In genomic region chr3:152261329-152261728, GRCh38 we compare ENCODE assay signal across 23 cellular contexts. TPM values are rescaled to one million over a fixed set of nuclear protein-coding genes. Genes with fewer than 3 reads are reported as not detected.
DNase-seq lines count a peak whose midpoint lies in the region; ATAC-seq and TF ChIP-seq lines count a peak whose summit lies in the region.
"Had no signal": no experiment of that assay in that cellular context is flagged by ENCODE, and none has a peak within 500 bp of the region (broad histone marks: within the 10 kb centered on the region; RNA-seq: fewer than 3 reads in every experiment).

No MANE protein-coding gene starts in this region.

- intact Hi-C loops in tibial artery (cut with DNase I; ENCODE audit: low total_unique reads) (loop anchor here (10.0 kb wide), 2 partner anchors 143 to 187 kb away; no protein-coding TSS in a partner anchor), testis (cut with DNase I; ENCODE audit: low total_unique reads) (loop anchor here (10.0 kb wide), 1 partner anchor 183 kb away; no protein-coding TSS in a partner anchor)

- DNase-seq in activated T-cell treated with anti-CD3 and anti-CD28 coated beads, Interleukin-2, amount 50 U/mL, for 24 hours: no peak
- no peak for DNase-seq in activated T-cell treated with anti-CD3 and anti-CD28 coated beads, Interleukin-2, amount 50 U/mL, for 72 hours
- DNase-seq in WTC11 (ENCODE audit: low spot score) (no peak), tibial artery (no peak), NCI-H1436 (lab: John Stamatoyannopoulos, UW) (no peak), testis (no peak)
- no peak for DNase-seq in naive thymus-derived CD8-positive, alpha-beta T cell
- DNase-seq: activated CD4-positive, CD25-positive, alpha-beta regulatory T cell treated with anti-CD3 and anti-CD28 coated beads, Interleukin-2, amount 50 U/mL, for 72 hours; amniotic stem cell; BE2C; caudate nucleus; foreskin melanocyte; hypothalamus; mesenchymal stem cell; NCI-H510A treated with DMSO at 0.1 percent for 48 hours; small intestine; stimulated activated CD4-positive, alpha-beta T cell treated with anti-CD3 and anti-CD28 coated beads, Interleukin-2, amount 100 ng/mL, for 48 hours; stimulated activated naive CD8-positive, alpha-beta T cell treated with anti-CD3 and anti-CD28 coated beads, Interleukin-15, Interleukin-2, amounts not matched to agents 100 U/mL and 50 U/mL, for 24 hours; upper lobe of right lung had no signal

- no peaks in the 10 kb centered on the region for H3K27me3 ChIP-seq in tibial artery
- H3K27me3 ChIP-seq in testis: no peaks in the 10 kb centered on the region
- H3K27me3 ChIP-seq: BE2C, upper lobe of right lung had no signal

- H3K4me1 Mint-ChIP-seq in activated T-cell treated with anti-CD3 and anti-CD28 coated beads, Interleukin-2, amount 50 U/mL, for 24 hours (ENCODE audit: low read depth): peaks cover 88% of the 10 kb centered on the region
- H3K4me1 Mint-ChIP-seq in activated T-cell treated with anti-CD3 and anti-CD28 coated beads, Interleukin-2, amount 50 U/mL, for 72 hours (ENCODE audit: low read depth): peaks cover 90% of the 10 kb centered on the region
- no peaks in the 10 kb centered on the region for H3K4me1 Mint-ChIP-seq in WTC11
- H3K4me1 Mint-ChIP-seq in naive thymus-derived CD8-positive, alpha-beta T cell: peaks cover 29 to 86% (median 78%) of the 10 kb centered on the region in 4 donors

- WGBS in testis, 2 donors: 73 to 80% methylated on average over 3 of the region's 3 CpGs

- H3K36me3 ChIP-seq in tibial artery: no peaks in the 10 kb centered on the region
- H3K36me3 ChIP-seq in testis (ENCODE audit: low read depth, missing control alignments): no peaks in the 10 kb centered on the region
- H3K36me3 ChIP-seq: BE2C, upper lobe of right lung had no signal

- no peak overlapping the region for H3K4me3 Mint-ChIP-seq in activated T-cell treated with anti-CD3 and anti-CD28 coated beads, Interleukin-2, amount 50 U/mL, for 24 hours
- peak overlapping the region in 1 of 2 donors; percentile 55 for H3K4me3 Mint-ChIP-seq in activated T-cell treated with anti-CD3 and anti-CD28 coated beads, Interleukin-2, amount 50 U/mL, for 72 hours
- H3K4me3 Mint-ChIP-seq in WTC11: no peak overlapping the region
- H3K4me3 Mint-ChIP-seq in naive thymus-derived CD8-positive, alpha-beta T cell: peak overlapping the region in 3 of 10 donors; percentile 6 to 82 (median 12)
- H3K4me3 Mint-ChIP-seq: nephron had no signal

- no peaks in the 10 kb centered on the region for H3K9me3 ChIP-seq in tibial artery
- H3K9me3 ChIP-seq in testis: no peaks in the 10 kb centered on the region
- H3K9me3 ChIP-seq: BE2C, upper lobe of right lung had no signal

- H3K27ac ChIP-seq in tibial artery (peak overlapping the region; percentile 33 to 93), testis (no peak overlapping the region)
- H3K27ac ChIP-seq: epithelial cell of prostate, RWPE1, upper lobe of right lung had no signal

- H3K4me1 ChIP-seq in tibial artery: peaks cover 0 to 67% (median 29%) of the 10 kb centered on the region in 4 donors
- H3K4me1 ChIP-seq in testis: peaks cover 13% of the 10 kb centered on the region
- H3K4me1 ChIP-seq: BE2C had no signal

- no peak for TF ChIP-seq POLR2A in testis (IDR thresholded peaks at IDR 0.05)

- POLR2A ChIA-PET in WTC11 (lab: Charles Lee): interaction anchor here (0.6 kb wide), 1 partner anchor 483 kb away, joined by 3 read pairs; no protein-coding TSS in a partner anchor
- POLR2A ChIA-PET in naive thymus-derived CD8-positive, alpha-beta T cell (lab: Charles Lee): interaction anchor here (0.6 to 12.9 kb wide), 6 partner anchors 8 to 780 kb away, joined by 3 to 194 read pairs (median 6); partner anchors contain the start of gene MBNL1

- peak overlapping the region; percentile 63 for H3K27ac Mint-ChIP-seq in activated T-cell treated with anti-CD3 and anti-CD28 coated beads, Interleukin-2, amount 50 U/mL, for 24 hours
- H3K27ac Mint-ChIP-seq in activated T-cell treated with anti-CD3 and anti-CD28 coated beads, Interleukin-2, amount 50 U/mL, for 72 hours: no peak overlapping the region
- no peak overlapping the region for H3K27ac Mint-ChIP-seq in WTC11
- H3K27ac Mint-ChIP-seq in naive thymus-derived CD8-positive, alpha-beta T cell: peak overlapping the region; percentile 11 to 93 (median 78)
- H3K27ac Mint-ChIP-seq: nephron had no signal

- CTCF ChIA-PET in WTC11 (lab: Charles Lee): no interaction called here

- H3K9me3 Mint-ChIP-seq in activated T-cell treated with anti-CD3 and anti-CD28 coated beads, Interleukin-2, amount 50 U/mL, for 24 hours: peaks cover 5% of the 10 kb centered on the region
- H3K9me3 Mint-ChIP-seq in activated T-cell treated with anti-CD3 and anti-CD28 coated beads, Interleukin-2, amount 50 U/mL, for 72 hours: peaks cover 0 to 2% of the 10 kb centered on the region in 2 donors
- H3K9me3 Mint-ChIP-seq in WTC11: no peaks in the 10 kb centered on the region
- H3K9me3 Mint-ChIP-seq in naive thymus-derived CD8-positive, alpha-beta T cell: peaks cover 0 to 4% (median 0%) of the 10 kb centered on the region in 9 donors
- H3K9me3 Mint-ChIP-seq: nephron had no signal

- no peak for ATAC-seq in activated T-cell treated with anti-CD3 and anti-CD28 coated beads, Interleukin-2, amount 50 U/mL, for 72 hours (replicated peaks in 1 of 2)
- ATAC-seq in WTC11 (peak; percentile 41; the same call in 1 of the 2 replicates), GM18909 (IDR thresholded peaks at IDR 0.05; ENCODE audit: poor library complexity, unreplicated experiment) (no peak)
- no peak for ATAC-seq in naive thymus-derived CD8-positive, alpha-beta T cell
- ATAC-seq: stimulated activated naive CD8-positive, alpha-beta T cell treated with anti-CD3 and anti-CD28 coated beads, Interleukin-15, Interleukin-2, amounts not matched to agents 100 U/mL and 50 U/mL, for 24 hours; upper lobe of right lung had no signal

- no peaks in the 10 kb centered on the region for H3K27me3 Mint-ChIP-seq in activated T-cell treated with anti-CD3 and anti-CD28 coated beads, Interleukin-2, amount 50 U/mL, for 24 hours
- H3K27me3 Mint-ChIP-seq in activated T-cell treated with anti-CD3 and anti-CD28 coated beads, Interleukin-2, amount 50 U/mL, for 72 hours (ENCODE audit: low read depth): no peaks in the 10 kb centered on the region
- peaks cover 1% of the 10 kb centered on the region; the same call in 1 of the 2 replicates for H3K27me3 Mint-ChIP-seq in WTC11 (ENCODE audit: low read depth)
- no peaks in the 10 kb centered on the region for H3K27me3 Mint-ChIP-seq in naive thymus-derived CD8-positive, alpha-beta T cell

- no peak overlapping the region for H3K4me3 ChIP-seq in tibial artery
- no peak overlapping the region for H3K4me3 ChIP-seq in testis
- H3K4me3 ChIP-seq: upper lobe of right lung had no signal

- H3K36me3 Mint-ChIP-seq in activated T-cell treated with anti-CD3 and anti-CD28 coated beads, Interleukin-2, amount 50 U/mL, for 24 hours (ENCODE audit: low read depth): peaks cover 2% of the 10 kb centered on the region
- H3K36me3 Mint-ChIP-seq in activated T-cell treated with anti-CD3 and anti-CD28 coated beads, Interleukin-2, amount 50 U/mL, for 72 hours (ENCODE audit: insufficient read depth in 2 of 2): peaks cover 0 to 2% of the 10 kb centered on the region in 2 donors
- H3K36me3 Mint-ChIP-seq in WTC11: no peaks in the 10 kb centered on the region
- peaks cover 0 to 11% (median 6%) of the 10 kb centered on the region in 3 donors for H3K36me3 Mint-ChIP-seq in naive thymus-derived CD8-positive, alpha-beta T cell

- TF ChIP-seq CTCF in WTC11 (IDR thresholded peaks at IDR 0.05) (no peak), tibial artery (IDR thresholded peaks at IDR 0.05) (no peak), testis (IDR thresholded peaks at IDR 0.05) (no peak)

TF ChIP-seq in WTC11, 78 proteins besides CTCF, POLR2A, EP300 and RAD21 (continues in another document):
- TF ChIP-seq HMGA2 (CRISPR knock-in tag; IDR thresholded peaks at IDR 0.05) (no peak), PRDM15 (CRISPR knock-in tag; IDR thresholded peaks at IDR 0.05) (no peak), MYBL2 (CRISPR knock-in tag; IDR thresholded peaks at IDR 0.05) (no peak)

RNA-seq across cellular contexts. Expression of gene MBNL1, which starts 7.4 kb away (rescaled TPM):
- total RNA-seq in activated T-cell treated with anti-CD3 and anti-CD28 coated beads, Interleukin-2, amount 50 U/mL, for 72 hours: 100 to 1,000 TPM; 299 to 323 TPM
- total RNA-seq in WTC11 (2021) (16.0 to 20.4 TPM (median 17.8 TPM) in 3 replicates), testis (100 to 1,000 TPM; 145 to 167 TPM)
- 100 to 1,000 TPM; 419 to 423 TPM for total RNA-seq in naive thymus-derived CD8-positive, alpha-beta T cell
- polyA plus RNA-seq in naive thymus-derived CD8-positive, alpha-beta T cell: 100 to 1,000 TPM; 298 to 370 (median 331) TPM
- 36.5 TPM for polyA plus RNA-seq in testis (ENCODE audit: insufficient read depth, low read depth, low replicate concordance)

Comparison
In these comparisons a context has a peak if more than half of its experiments do, and no peak if none do; other contexts are left out.
1. H3K27ac Mint-ChIP-seq: peak in activated T-cell treated with anti-CD3 and anti-CD28 coated beads, Interleukin-2, amount 50 U/mL, for 24 hours (single experiment) and naive thymus-derived CD8-positive, alpha-beta T cell (10 of 10); none in activated T-cell treated with anti-CD3 and anti-CD28 coated beads, Interleukin-2, amount 50 U/mL, for 72 hours (single experiment) and WTC11 (single experiment).
2. H3K27ac ChIP-seq: peak in tibial artery (2 of 2); none in testis (0 of 2).